Comparison of ENCODE assay signal across 1 cellular context in the genomic region with DNA sequence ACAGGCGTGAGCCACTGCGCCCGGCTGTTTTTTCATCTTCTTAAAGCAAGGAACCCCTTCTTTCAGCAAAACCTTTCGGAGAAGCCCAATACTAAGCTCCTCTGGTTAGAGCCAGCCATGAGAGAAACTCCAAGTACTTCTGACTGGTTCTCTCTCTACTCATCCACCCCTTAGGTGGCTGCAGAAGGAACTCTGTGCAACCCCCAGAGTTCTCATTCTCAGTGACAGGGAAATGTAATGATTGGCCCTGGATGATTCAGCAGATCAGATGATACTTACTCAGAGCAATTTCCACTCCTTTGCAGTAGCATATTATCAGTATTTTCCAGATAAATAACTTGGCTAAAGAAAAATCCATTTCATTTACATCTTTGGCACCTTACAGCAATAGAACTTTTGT.
A peak's percentile ranks its signal among the peaks of the same experiment; 100 is the strongest.
TF ChIP-seq lines count a peak whose summit lies in the region.

No MANE protein-coding gene starts in this region.

TF ChIP-seq in HepG2, 621 proteins besides CTCF, POLR2A, EP300 and RAD21:
- TF ChIP-seq CENPX (CRISPR knock-in tag; IDR thresholded peaks at IDR 0.05) (no peak), FOXA3 (CRISPR knock-in tag; IDR thresholded peaks at IDR 0.05) (no peak), RBFOX2 (IDR thresholded peaks at IDR 0.05; ENCODE audit: low read depth, low read length) (peak; percentile 9; the same call in 1 of the 2 replicates)
